In the genomic region with DNA sequence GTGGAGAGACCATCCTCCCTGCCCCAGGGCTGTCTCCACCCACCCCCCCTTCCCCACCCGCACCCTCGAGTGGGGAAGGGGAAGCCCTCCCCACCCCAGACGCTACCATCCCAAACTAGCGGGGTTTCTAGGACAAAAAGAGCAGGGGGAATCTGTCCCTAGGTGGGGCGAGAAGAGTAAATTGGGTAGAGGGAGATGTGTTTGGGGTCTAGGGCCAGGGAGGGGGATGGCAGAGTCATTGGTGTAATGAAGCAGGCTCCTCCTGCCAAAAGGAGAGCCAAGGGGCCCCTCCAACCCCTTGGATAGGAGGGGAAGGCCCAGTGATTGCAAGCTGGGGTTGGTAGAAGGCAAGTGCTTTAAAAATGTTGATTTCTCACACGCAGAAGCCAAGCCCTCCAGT, we compare ENCODE assay signal across 26 cellular contexts. TPM values are rescaled to one million over a fixed set of nuclear protein-coding genes. Genes with fewer than 3 reads are reported as not detected.
DNase-seq lines count a peak whose midpoint lies in the region; ATAC-seq and TF ChIP-seq lines count a peak whose summit lies in the region.
"Had no signal": no experiment of that assay in that cellular context is flagged by ENCODE, and none has a peak within 500 bp of the region (broad histone marks: within the 10 kb centered on the region; RNA-seq: fewer than 3 reads in every experiment).

No MANE protein-coding gene starts in this region.

- ATAC-seq in GM23338 (no peak), WTC11 (no peak), GM21619 (IDR thresholded peaks at IDR 0.05; ENCODE audit: unreplicated experiment) (no peak)
- ATAC-seq: GM12878 had no signal

- H3K27ac Mint-ChIP-seq in GM23338 (no peak overlapping the region), WTC11 (peak overlapping the region; percentile 81), progenitor cell of endocrine pancreas (peak overlapping the region; percentile 92)
- no peak overlapping the region for H3K27ac Mint-ChIP-seq in CD8-positive, alpha-beta memory T cell

- 0 out of 2 replicates have a peak overlapping the region, but pooled peaks have one; percentile 6 for H3K4me3 ChIP-seq in GM23338
- no peak overlapping the region for H3K4me3 ChIP-seq in hepatocyte
- no peak overlapping the region for H3K4me3 ChIP-seq in CD8-positive, alpha-beta memory T cell (ENCODE audit: low read length)
- H3K4me3 ChIP-seq: GM12878, HAP-1, PC-9 had no signal

- H3K4me1 ChIP-seq in GM23338 (ENCODE audit: insufficient read depth) (peaks cover 54% of the 10 kb centered on the region), hepatocyte (ENCODE audit: insufficient read depth) (peaks cover 9% of the 10 kb centered on the region)
- H3K4me1 ChIP-seq in CD8-positive, alpha-beta memory T cell (ENCODE audit: insufficient read depth, low read length), result no peaks in the 10 kb centered on the region
- H3K4me1 ChIP-seq: Caco-2 had no signal

- peak overlapping the region; percentile 53 for H3K4me2 ChIP-seq in GM23338
- H3K4me2 ChIP-seq in hepatocyte, result no peak overlapping the region
- H3K4me2 ChIP-seq: PC-9 had no signal

- no peaks in the 10 kb centered on the region for H3K36me3 ChIP-seq in GM23338 (ENCODE audit: insufficient read depth)
- H3K36me3 ChIP-seq in hepatocyte (replicated peaks; ENCODE audit: insufficient read depth, low read depth), result no peaks in the 10 kb centered on the region
- no peaks in the 10 kb centered on the region for H3K36me3 ChIP-seq in CD8-positive, alpha-beta memory T cell (ENCODE audit: insufficient read depth, low read length)

- H3K4me1 Mint-ChIP-seq in GM23338 (peaks cover 63% of the 10 kb centered on the region), WTC11 (peaks cover 55% of the 10 kb centered on the region), progenitor cell of endocrine pancreas (ENCODE audit: low read depth) (peaks cover 32% of the 10 kb centered on the region)
- H3K4me1 Mint-ChIP-seq in CD8-positive, alpha-beta memory T cell, result peaks cover 0 to 6% (median 0%) of the 10 kb centered on the region in 3 donors

- CTCF ChIA-PET in WTC11 (lab: Charles Lee), result interaction anchor here (1.5 to 3.8 kb wide), 3 partner anchors 19 to 83 kb away, joined by 7 to 27 read pairs (median 7); a partner anchor contains a TSS
- CTCF ChIA-PET in CD8-positive, alpha-beta memory T cell (lab: Charles Lee), result interaction anchor here (0.6 kb wide), 1 partner anchor 184 kb away, joined by 3 read pairs; no protein-coding TSS in a partner anchor

- peaks cover 65% of the 10 kb centered on the region for H3K36me3 Mint-ChIP-seq in GM23338 (ENCODE audit: low read depth)
- peaks cover 24% of the 10 kb centered on the region for H3K36me3 Mint-ChIP-seq in WTC11
- peaks cover 17% of the 10 kb centered on the region for H3K36me3 Mint-ChIP-seq in progenitor cell of endocrine pancreas (ENCODE audit: insufficient read depth)
- no peaks in the 10 kb centered on the region for H3K36me3 Mint-ChIP-seq in CD8-positive, alpha-beta memory T cell
- H3K36me3 Mint-ChIP-seq: CD4-positive, alpha-beta memory T cell had no signal

- H3K4me3 Mint-ChIP-seq in GM23338, result peak overlapping the region; percentile 44
- H3K4me3 Mint-ChIP-seq in WTC11, result no peak overlapping the region
- H3K4me3 Mint-ChIP-seq in progenitor cell of endocrine pancreas (ENCODE audit: low read depth), result no peak overlapping the region
- H3K4me3 Mint-ChIP-seq in CD8-positive, alpha-beta memory T cell, result no peak overlapping the region
- H3K4me3 Mint-ChIP-seq: CD4-positive, alpha-beta memory T cell had no signal

- H4K20me1 ChIP-seq in GM23338 (replicated peaks; ENCODE audit: insufficient read depth) (peaks cover 15% of the 10 kb centered on the region; the same call in 1 of the 2 replicates), hepatocyte (ENCODE audit: insufficient read depth, poor library complexity, severe bottlenecking) (peaks cover 22% of the 10 kb centered on the region)

- no peaks in the 10 kb centered on the region for H3K9me3 ChIP-seq in hepatocyte (ENCODE audit: low read depth)
- no peaks in the 10 kb centered on the region for H3K9me3 ChIP-seq in CD8-positive, alpha-beta memory T cell (ENCODE audit: low read length)
- H3K9me3 ChIP-seq: Caco-2, HAP-1 had no signal

- H3K27me3 Mint-ChIP-seq in GM23338 (ENCODE audit: insufficient read depth, low read depth, poor library complexity) (peaks cover 27% of the 10 kb centered on the region), WTC11 (ENCODE audit: low read depth) (no peaks in the 10 kb centered on the region), progenitor cell of endocrine pancreas (no peaks in the 10 kb centered on the region)
- H3K27me3 Mint-ChIP-seq in CD8-positive, alpha-beta memory T cell, result peaks cover 4 to 11% of the 10 kb centered on the region in 2 donors

- 69% methylated on average over 5 of the region's 6 CpGs for WGBS in hepatocyte (ENCODE audit: low lambda C conversion rate, missing lambda C conversion rate)

- H2AFZ ChIP-seq in GM23338 (no peak overlapping the region), hepatocyte (no peak overlapping the region)
- H2AFZ ChIP-seq: PC-9 had no signal

- H3K9me2 ChIP-seq in GM23338 (ENCODE audit: insufficient read depth) (no peaks in the 10 kb centered on the region), hepatocyte (replicated peaks; ENCODE audit: insufficient read depth) (no peaks in the 10 kb centered on the region)

- H3K9me3 Mint-ChIP-seq in GM23338 (no peaks in the 10 kb centered on the region; the same call in 2 of the 3 replicates), WTC11 (no peaks in the 10 kb centered on the region), progenitor cell of endocrine pancreas (ENCODE audit: low read depth) (no peaks in the 10 kb centered on the region)
- no peaks in the 10 kb centered on the region for H3K9me3 Mint-ChIP-seq in CD8-positive, alpha-beta memory T cell

- no peak for TF ChIP-seq CTCF in GM23338 (conservative IDR thresholded peaks at IDR 0.05; ENCODE audit: low read depth in 2 of 2)
- TF ChIP-seq CTCF in WTC11 (IDR thresholded peaks at IDR 0.05), result no peak
- TF ChIP-seq CTCF in hepatocyte (IDR thresholded peaks at IDR 0.05; ENCODE audit: poor library complexity), result no peak
- TF ChIP-seq CTCF in progenitor cell of endocrine pancreas (IDR thresholded peaks at IDR 0.05; ENCODE audit: unreplicated experiment), result no peak
- no peak for TF ChIP-seq CTCF in GM10266 (IDR thresholded peaks at IDR 0.05; ENCODE audit: control insufficient read depth, insufficient read depth, low read depth, missing control alignments)

- H3K27me3 ChIP-seq in GM23338 (ENCODE audit: insufficient read depth), result no peaks in the 10 kb centered on the region
- H3K27me3 ChIP-seq in hepatocyte, result no peaks in the 10 kb centered on the region
- H3K27me3 ChIP-seq in CD8-positive, alpha-beta memory T cell (ENCODE audit: insufficient read depth, low read length, poor library complexity, severe bottlenecking), result no peaks in the 10 kb centered on the region

- peaks cover 38% of the 10 kb centered on the region for H3F3A ChIP-seq in GM23338 (replicated peaks; ENCODE audit: low read depth)

- H3K79me2 ChIP-seq in GM23338 (replicated peaks; ENCODE audit: insufficient read depth), result peaks cover 24% of the 10 kb centered on the region
- peaks cover 26% of the 10 kb centered on the region for H3K79me2 ChIP-seq in hepatocyte

- POLR2A ChIA-PET in WTC11 (lab: Charles Lee), result interaction anchor here (1.0 to 3.8 kb wide), 3 partner anchors 11 to 111 kb away, joined by 3 to 17 read pairs (median 4); a partner anchor contains a TSS
- POLR2A ChIA-PET in CD8-positive, alpha-beta memory T cell (lab: Charles Lee), result interaction anchor here (0.5 kb wide), 1 partner anchor 10 kb away, joined by 4 read pairs; no protein-coding TSS in a partner anchor

- H3K27ac ChIP-seq in GM23338 (ENCODE audit: low read depth) (no peak overlapping the region), hepatocyte (peak overlapping the region; percentile 37)
- H3K27ac ChIP-seq in CD8-positive, alpha-beta memory T cell (ENCODE audit: low read depth, low read length), result no peak overlapping the region
- H3K27ac ChIP-seq: PC-9 had no signal

- DNase-seq in GM23338 (ENCODE audit: low spot score), result no peak
- DNase-seq in WTC11 (ENCODE audit: low spot score), result no peak
- no peak for DNase-seq in hepatocyte (ENCODE audit: low spot score)
- no peak for DNase-seq in progenitor cell of endocrine pancreas (ENCODE audit: low spot score, unreplicated experiment)
- DNase-seq in CD8-positive, alpha-beta memory T cell, result no peak
- DNase-seq in GM10266 (ENCODE audit: extremely low spot score), result no peak
- DNase-seq: AML-193; C1 segment of cervical spinal cord; Caco-2; CD4-positive, alpha-beta memory T cell; KBM-7; MV-4-11; NCI-H1105; NCI-H1436 treated with DMSO at 0.1 percent for 48 hours; NCI-H1930; NCI-H2107; NCI-H524 treated with DMSO at 0.1 percent for 48 hours; NCI-H774; PC-9; SHP77 had no signal

RNA-seq across cellular contexts. Expression of a gene that starts 10.0 kb away (rescaled TPM):
- total RNA-seq in GM23338 (2014; rRNA removed; shearing (Covaris generic)), result 31.5 and 38.1 TPM in 2 replicates
- 18.5 and 19.7 TPM in 2 replicates for polyA plus RNA-seq in GM23338 (2016; fragmentation: Nextera tagmentation; extraction: Ambion mirVana)
- total RNA-seq in WTC11 (2021), result 66.3 to 79.1 TPM (median 70.6 TPM) in 3 replicates
- 11.0 and 12.0 TPM in 2 replicates for total RNA-seq in hepatocyte
- polyA plus RNA-seq in hepatocyte, result 9.3 and 10.8 TPM in 2 replicates
- total RNA-seq in progenitor cell of endocrine pancreas, result 112 and 113 TPM in 2 replicates
- total RNA-seq in CD8-positive, alpha-beta memory T cell, result 1 to 10 TPM in 1 of 2 experiments, under 1 TPM in 1; 0.24 to 1.0 TPM
- polyA plus RNA-seq in CD8-positive, alpha-beta memory T cell, result not detected
- total RNA-seq: CD4-positive, alpha-beta memory T cell had no signal
- polyA plus RNA-seq: CD4-positive, alpha-beta memory T cell had no signal

RNA-seq across cellular contexts. Expression of a gene that starts 11.3 kb away (rescaled TPM):
- total RNA-seq in GM23338 (2014; rRNA removed; shearing (Covaris generic)), result 21.3 and 30.0 TPM in 2 replicates
- 42.7 and 47.3 TPM in 2 replicates for polyA plus RNA-seq in GM23338 (2016; fragmentation: Nextera tagmentation; extraction: Ambion mirVana)
- total RNA-seq in WTC11 (2021), result 61.9 to 82.8 TPM (median 82.5 TPM) in 3 replicates
- total RNA-seq in hepatocyte, result 71.1 and 77.9 TPM in 2 replicates
- polyA plus RNA-seq in hepatocyte, result 91.6 and 106 TPM in 2 replicates
- total RNA-seq in progenitor cell of endocrine pancreas, result 93.8 and 99.1 TPM in 2 replicates
- not detected for total RNA-seq in CD8-positive, alpha-beta memory T cell
- polyA plus RNA-seq in CD8-positive, alpha-beta memory T cell, result 0.76 TPM
- total RNA-seq: LHCN-M2, RPMI7951, SK-MEL-5 had no signal

RNA-seq across cellular contexts. Expression of a gene that starts 17.7 kb away (rescaled TPM):
- 35.2 and 67.3 TPM in 2 replicates for total RNA-seq in GM23338 (2014; rRNA removed; shearing (Covaris generic))
- 108 and 113 TPM in 2 replicates for polyA plus RNA-seq in GM23338 (2016; fragmentation: Nextera tagmentation; extraction: Ambion mirVana)
- 62.4 to 75.7 TPM (median 73.8 TPM) in 3 replicates for total RNA-seq in WTC11 (2021)
- total RNA-seq in hepatocyte, result 48.5 and 73.1 TPM in 2 replicates
- 142 and 165 TPM in 2 replicates for polyA plus RNA-seq in hepatocyte
- 61.0 and 63.0 TPM in 2 replicates for total RNA-seq in progenitor cell of endocrine pancreas
- total RNA-seq in CD8-positive, alpha-beta memory T cell, result 10 to 100 TPM; 61.9 to 67.4 TPM
- 134 TPM for polyA plus RNA-seq in CD8-positive, alpha-beta memory T cell

RNA-seq across cellular contexts. Expression of a gene that starts 18.7 kb away (rescaled TPM):
- 28.4 and 30.5 TPM in 2 replicates for total RNA-seq in GM23338 (2014; rRNA removed; shearing (Covaris generic))
- 10.0 and 11.2 TPM in 2 replicates for polyA plus RNA-seq in GM23338 (2016; fragmentation: Nextera tagmentation; extraction: Ambion mirVana)
- total RNA-seq in WTC11 (2021), result 35.0 to 37.3 TPM (median 36.3 TPM) in 3 replicates
- 35.3 and 37.8 TPM in 2 replicates for total RNA-seq in hepatocyte
- 29.5 and 35.5 TPM in 2 replicates for polyA plus RNA-seq in hepatocyte
- total RNA-seq in progenitor cell of endocrine pancreas, result 94.2 and 97.8 TPM in 2 replicates
- 10 to 100 TPM; 59.4 to 61.9 TPM for total RNA-seq in CD8-positive, alpha-beta memory T cell
- 15.6 TPM for polyA plus RNA-seq in CD8-positive, alpha-beta memory T cell

RNA-seq across cellular contexts. Expression of a gene that starts 42.3 kb away (rescaled TPM):
- total RNA-seq in GM23338 (2014; rRNA removed; shearing (Covaris generic)), result 56.3 and 68.9 TPM in 2 replicates
- polyA plus RNA-seq in GM23338 (2016; fragmentation: Nextera tagmentation; extraction: Ambion mirVana) (35.5 and 38.9 TPM in 2 replicates), hepatocyte (345 and 402 TPM in 2 replicates)
- total RNA-seq in WTC11 (2021) (40.7 to 68.8 TPM (median 46.2 TPM) in 3 replicates), hepatocyte (161 and 208 TPM in 2 replicates), progenitor cell of endocrine pancreas (83.5 and 92.7 TPM in 2 replicates)
- 100 to 1,000 TPM; 325 to 335 TPM for total RNA-seq in CD8-positive, alpha-beta memory T cell
- polyA plus RNA-seq in CD8-positive, alpha-beta memory T cell, result 13.9 TPM

Comparison
In these comparisons a context has a peak if more than half of its experiments do, and no peak if none do; other contexts are left out.
1. H3K27ac Mint-ChIP-seq: peak in WTC11 (single experiment) and progenitor cell of endocrine pancreas (single experiment); none in GM23338 (single experiment) and CD8-positive, alpha-beta memory T cell (0 of 8).
2. RNA of a gene that starts 11.3 kb away (total RNA-seq): 93.8 to 99.1 TPM in progenitor cell of endocrine pancreas, 71.1 to 77.9 TPM in hepatocyte, 61.9 to 82.8 TPM in WTC11 and 21.3 to 30.0 TPM in GM23338; not detected in CD8-positive, alpha-beta memory T cell; every median in the first group is over 10 times any median in the second.